ENCODE assay signal across 23 cellular contexts in genomic region chr16:69474447-69474846, GRCh38. TPM values are rescaled to one million over a fixed set of nuclear protein-coding genes. Genes with fewer than 3 reads are reported as not detected.
DNase-seq lines count a peak whose midpoint lies in the region; ATAC-seq, FAIRE-seq and TF ChIP-seq lines count a peak whose summit lies in the region.
"Had no signal": no experiment of that assay in that cellular context is flagged by ENCODE, and none has a peak within 500 bp of the region (broad histone marks: within the 10 kb centered on the region; RNA-seq: fewer than 3 reads in every experiment).

No MANE protein-coding gene starts in this region.

- no peak overlapping the region for H3K4me3 ChIP-seq in Caco-2 (ENCODE audit: low read depth, low read length)
- H3K4me3 ChIP-seq in Panc1 (ENCODE audit: low read depth in 2 of 2, low read length in 2 of 2): no peak overlapping the region
- no peak overlapping the region for H3K4me3 ChIP-seq in pancreas
- H3K4me3 ChIP-seq in esophagus squamous epithelium: no peak overlapping the region
- H3K4me3 ChIP-seq: BLaER1, GM23338 had no signal

- H3K27ac ChIP-seq in Panc1 (ENCODE audit: low read length) (peak overlapping the region; percentile 31; the same call in 1 of the 2 replicates), pancreas (no peak overlapping the region), esophagus squamous epithelium (no peak overlapping the region)
- H3K27ac ChIP-seq: BLaER1, C4-2B had no signal

- H3K27ac Mint-ChIP-seq in Caco-2 (ENCODE audit: unreplicated experiment): no peak overlapping the region
- peak overlapping the region; percentile 4 for H3K27ac Mint-ChIP-seq in mesothelial cell of epicardium
- H3K27ac Mint-ChIP-seq: B cell; CD8-positive, alpha-beta memory T cell; GM23338; HFFc6 had no signal

- POLR2A ChIA-PET in Caco-2 (lab: Charles Lee): no interaction called here
- POLR2A ChIA-PET in Panc1 (lab: Charles Lee): no interaction called here

- H3K27me3 Mint-ChIP-seq in Caco-2 (ENCODE audit: insufficient read depth, unreplicated experiment) (no peaks in the 10 kb centered on the region), mesothelial cell of epicardium (ENCODE audit: low read depth) (no peaks in the 10 kb centered on the region)
- H3K27me3 Mint-ChIP-seq: B cell; CD4-positive, CD25-positive, alpha-beta regulatory T cell; CD8-positive, alpha-beta memory T cell had no signal

- H3K9me3 ChIP-seq in Caco-2 (no peaks in the 10 kb centered on the region), Panc1 (ENCODE audit: control insufficient read depth, insufficient read depth, low read depth, low read length) (no peaks in the 10 kb centered on the region), pancreas (no peaks in the 10 kb centered on the region), esophagus squamous epithelium (no peaks in the 10 kb centered on the region)
- H3K9me3 ChIP-seq: BLaER1 had no signal

- H3K9me3 Mint-ChIP-seq in Caco-2 (ENCODE audit: unreplicated experiment) (no peaks in the 10 kb centered on the region), mesothelial cell of epicardium (peaks cover 6% of the 10 kb centered on the region)
- H3K9me3 Mint-ChIP-seq: CD4-positive, CD25-positive, alpha-beta regulatory T cell; CD8-positive, alpha-beta memory T cell; GM23338; H9 had no signal

- FAIRE-seq in D721Med (lab: Jason Lieb, UNC) (no peak), pancreas (lab: Jason Lieb, UNC) (no peak)
- FAIRE-seq: GM12891, GM18507 had no signal

- H3K36me3 Mint-ChIP-seq in Caco-2 (ENCODE audit: insufficient read depth, unreplicated experiment) (peaks cover 27% of the 10 kb centered on the region), mesothelial cell of epicardium (no peaks in the 10 kb centered on the region)
- H3K36me3 Mint-ChIP-seq: CD4-positive, CD25-positive, alpha-beta regulatory T cell had no signal

- BruUV-seq in Caco-2 (replicated peaks; lab: Mats Ljungman, UMichigan): TSS peak; percentile 5
- BruUV-seq in Panc1 (replicated peaks; lab: Mats Ljungman, UMichigan): TSS peak; percentile 38

- in situ Hi-C loops in Panc1 (cut with HindIII; ENCODE audit: low pct_unique_long_range_greater_than_20kb, low sequenced_read_pairs): no loop called here

- H3K4me3 Mint-ChIP-seq in Caco-2 (ENCODE audit: unreplicated experiment): no peak overlapping the region
- no peak overlapping the region for H3K4me3 Mint-ChIP-seq in mesothelial cell of epicardium
- H3K4me3 Mint-ChIP-seq: B cell; CD4-positive, CD25-positive, alpha-beta regulatory T cell; CD8-positive, alpha-beta memory T cell; GM23338; H9; HFFc6 had no signal

- H3K4me1 ChIP-seq in Caco-2 (peaks cover 24% of the 10 kb centered on the region), Panc1 (ENCODE audit: control insufficient read depth, insufficient read depth, low read length) (peaks cover 20% of the 10 kb centered on the region), pancreas (no peaks in the 10 kb centered on the region), esophagus squamous epithelium (peaks cover 0 to 8% (median 3%) of the 10 kb centered on the region in 3 donors)

- no peaks in the 10 kb centered on the region for H3K27me3 ChIP-seq in Caco-2 (replicated peaks; ENCODE audit: control insufficient read depth, insufficient read depth, low read length)
- H3K27me3 ChIP-seq in Panc1 (ENCODE audit: control insufficient read depth, insufficient read depth, low read length): no peaks in the 10 kb centered on the region
- no peaks in the 10 kb centered on the region for H3K27me3 ChIP-seq in pancreas
- H3K27me3 ChIP-seq in esophagus squamous epithelium: no peaks in the 10 kb centered on the region
- H3K27me3 ChIP-seq: BLaER1 had no signal

- DNase-seq in Caco-2: no peak
- peak; percentile 6 for DNase-seq in GM03348 (ENCODE audit: low spot score)
- no peak for DNase-seq in Panc1 (ENCODE audit: low read depth, low spot score)
- no peak for DNase-seq in mesothelial cell of epicardium (ENCODE audit: low spot score in 2 of 2, unreplicated experiment in 2 of 2)
- no peak for DNase-seq in D721Med (ENCODE audit: insufficient read length, low spot score)
- DNase-seq in activated CD4-positive, alpha-beta T cell treated with anti-CD3 and anti-CD28 coated beads for 1 hour: no peak
- no peak for DNase-seq in pancreas
- DNase-seq in esophagus squamous epithelium (lab: John Stamatoyannopoulos, UW): no peak
- DNase-seq: Calu3; CD4-positive, CD25-positive, alpha-beta regulatory T cell; CD8-positive, alpha-beta memory T cell; DMS153; DND-41; EL; GDM1; H9; HFFc6 had no signal

- H3K36me3 ChIP-seq in Caco-2 (ENCODE audit: control insufficient read depth, insufficient read depth, low read length) (no peaks in the 10 kb centered on the region; the same call in 1 of the 2 replicates), Panc1 (ENCODE audit: control insufficient read depth, insufficient read depth, low read length) (no peaks in the 10 kb centered on the region), pancreas (no peaks in the 10 kb centered on the region), esophagus squamous epithelium (no peaks in the 10 kb centered on the region)
- H3K36me3 ChIP-seq: BLaER1 had no signal

- no peak for TF ChIP-seq POLR2A in esophagus squamous epithelium (IDR thresholded peaks at IDR 0.05)

- intact Hi-C loops in Caco-2 (cut with micrococcal nuclease; ENCODE audit: unreplicated experiment) (no loop called here), Panc1 (cut with micrococcal nuclease; ENCODE audit: unreplicated experiment) (loop anchor here (10.0 kb wide), 2 partner anchors 80 to 90 kb away; partner anchors contain the start of gene NFAT5), pancreas (cut with DNase I) (no loop called here), esophagus squamous epithelium (cut with DNase I) (no loop called here)

- ATAC-seq in Panc1 (no peak), pancreas (no peak)
- ATAC-seq: GM23338 had no signal

- TF ChIP-seq CTCF in Caco-2 (IDR thresholded peaks at IDR 0.05; ENCODE audit: insufficient read depth in 1 of 2, low read depth in 1 of 2, low read length in 1 of 2, severe bottlenecking in 1 of 2, unreplicated experiment in 1 of 2) (no peak), Panc1 (IDR thresholded peaks at IDR 0.05) (no peak), mesothelial cell of epicardium (IDR thresholded peaks at IDR 0.05; ENCODE audit: unreplicated experiment) (no peak), D721Med (IDR thresholded peaks at IDR 0.05; ENCODE audit: insufficient read depth, missing control alignments) (no peak), pancreas (IDR thresholded peaks at IDR 0.05) (no peak), esophagus squamous epithelium (IDR thresholded peaks at IDR 0.05) (no peak)

- H3K4me1 Mint-ChIP-seq in Caco-2 (ENCODE audit: low read depth, unreplicated experiment): peaks cover 23% of the 10 kb centered on the region
- peaks cover 22% of the 10 kb centered on the region for H3K4me1 Mint-ChIP-seq in mesothelial cell of epicardium
- H3K4me1 Mint-ChIP-seq: GM23338, H9 had no signal

- CTCF ChIA-PET in Caco-2 (lab: Charles Lee) (no interaction called here), Panc1 (lab: Charles Lee) (no interaction called here)

RNA-seq across cellular contexts. Expression of gene CYB5B, which starts 50.0 kb away (rescaled TPM):
- total RNA-seq in Caco-2 (2022) (355 TPM in 2 replicates), Panc1 (2021; ENCODE audit: unreplicated experiment) (326 TPM), mesothelial cell of epicardium (96.6 to 102 TPM (median 101 TPM) in 3 replicates), pancreas (10 to 100 TPM; 18.1 to 38.1 (median 25.0) TPM), esophagus squamous epithelium (10 to 100 TPM; 23.7 to 45.7 (median 39.6) TPM)
- 396 TPM for polyA plus RNA-seq in Panc1 (2012; ENCODE audit: insufficient read length)
- 10 to 100 TPM; 16.0 to 24.8 TPM for polyA plus RNA-seq in pancreas
